ENCODE assay signal across 12 cellular contexts in the genomic region with DNA sequence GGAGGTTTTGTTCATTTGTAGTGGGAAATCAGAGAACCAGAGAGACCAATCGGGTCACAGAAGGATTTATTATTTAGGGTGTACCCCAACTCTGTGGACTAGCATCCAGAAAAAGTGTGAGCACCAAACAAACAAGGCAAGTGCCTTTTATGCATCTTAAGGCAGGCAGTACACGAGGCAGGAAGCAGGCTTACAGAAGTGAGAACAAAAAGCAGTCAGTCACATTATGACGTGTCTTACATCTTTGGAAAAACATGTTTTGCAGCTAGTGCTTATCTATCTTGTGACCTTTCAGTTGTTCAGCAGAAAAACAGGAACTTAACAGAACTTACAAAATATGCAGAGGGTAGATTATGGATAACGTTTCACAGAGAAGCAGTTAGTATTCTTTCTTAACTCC.
A peak's percentile ranks its signal among the peaks of the same experiment; 100 is the strongest.
DNase-seq lines count a peak whose midpoint lies in the region; ATAC-seq and TF ChIP-seq lines count a peak whose summit lies in the region.
"Had no signal": no experiment of that assay in that cellular context is flagged by ENCODE, and none has a peak within 500 bp of the region (broad histone marks: within the 10 kb centered on the region; RNA-seq: fewer than 3 reads in every experiment).

No MANE protein-coding gene starts in this region.

- no peaks in the 10 kb centered on the region for H3K4me1 ChIP-seq in A673 (ENCODE audit: insufficient read depth, low read length, poor library complexity, severe bottlenecking)
- H3K4me1 ChIP-seq: BE2C had no signal

- peak overlapping the region; percentile 97 for H3K27ac Mint-ChIP-seq in activated T-helper 1 cell treated with anti-CD3 and anti-CD28 coated beads, Interleukin-12 subunit alpha, Interleukin-12 subunit beta, Interleukin-2, Interleukin-4 antibody, amounts not matched to agents 30 ng/mL and 10 ng/mL and 1 ng/mL, durations not matched to agents 14 hours and 24 hours and 36 hours

- H3K4me3 Mint-ChIP-seq in activated T-helper 1 cell treated with anti-CD3 and anti-CD28 coated beads, Interleukin-12 subunit alpha, Interleukin-12 subunit beta, Interleukin-2, Interleukin-4 antibody, amounts not matched to agents 30 ng/mL and 10 ng/mL and 1 ng/mL, durations not matched to agents 14 hours and 24 hours and 36 hours: peak overlapping the region; percentile 17

- no peaks in the 10 kb centered on the region for H3K9me3 ChIP-seq in A673 (ENCODE audit: low read depth, low read length, poor library complexity, severe bottlenecking)
- H3K9me3 ChIP-seq: BE2C had no signal

- peak; percentile 97 for ATAC-seq in HG03442 (IDR thresholded peaks at IDR 0.05; ENCODE audit: unreplicated experiment)
- ATAC-seq: SK-N-SH treated with all-trans-retinoic acid at 6 μM for 48 hours had no signal

- peaks cover 18% of the 10 kb centered on the region for H3K9me3 Mint-ChIP-seq in activated T-helper 1 cell treated with anti-CD3 and anti-CD28 coated beads, Interleukin-12 subunit alpha, Interleukin-12 subunit beta, Interleukin-2, Interleukin-4 antibody, amounts not matched to agents 30 ng/mL and 10 ng/mL and 1 ng/mL, durations not matched to agents 14 hours and 24 hours and 36 hours

- H3K36me3 Mint-ChIP-seq in activated T-helper 1 cell treated with anti-CD3 and anti-CD28 coated beads, Interleukin-12 subunit alpha, Interleukin-12 subunit beta, Interleukin-2, Interleukin-4 antibody, amounts not matched to agents 30 ng/mL and 10 ng/mL and 1 ng/mL, durations not matched to agents 14 hours and 24 hours and 36 hours (ENCODE audit: low read depth): peaks cover 28% of the 10 kb centered on the region

- no TSS peak for BruUV-seq in A673 (replicated peaks; lab: Mats Ljungman, UMichigan)

- POLR2A ChIA-PET in A673 (lab: Charles Lee; ENCODE audit: low non-redundant PET): no interaction called here

- no peaks in the 10 kb centered on the region for H3K27me3 Mint-ChIP-seq in activated T-helper 1 cell treated with anti-CD3 and anti-CD28 coated beads, Interleukin-12 subunit alpha, Interleukin-12 subunit beta, Interleukin-2, Interleukin-4 antibody, amounts not matched to agents 30 ng/mL and 10 ng/mL and 1 ng/mL, durations not matched to agents 14 hours and 24 hours and 36 hours (ENCODE audit: insufficient read depth)

- no peak for TF ChIP-seq CTCF in A673 (conservative IDR thresholded peaks at IDR 0.05; ENCODE audit: low read depth, low read length)

- no peaks in the 10 kb centered on the region for H3K27me3 ChIP-seq in A673 (replicated peaks; ENCODE audit: insufficient read depth, low read depth, low read length, poor library complexity)
- H3K27me3 ChIP-seq: BE2C had no signal

- H3K27ac ChIP-seq in A673 (ENCODE audit: low read depth, low read length, poor library complexity, severe bottlenecking): no peak overlapping the region

- no peaks in the 10 kb centered on the region for H3K36me3 ChIP-seq in A673 (ENCODE audit: insufficient read depth, low read length, poor library complexity, severe bottlenecking)
- H3K36me3 ChIP-seq: BE2C had no signal

- CTCF ChIA-PET in A673 (lab: Charles Lee): no interaction called here

- peak; percentile 12 to 29 for DNase-seq in stimulated activated CD4-positive, alpha-beta T cell treated with anti-CD3 and anti-CD28 coated beads, Interleukin-4, amount 100 ng/mL, for 4 hours
- no peak for DNase-seq in stimulated activated CD4-positive, alpha-beta T cell treated with anti-CD3 and anti-CD28 coated beads, Interleukin-12 subunit alpha, Interleukin-12 subunit beta, amount 100 ng/mL, for 4 hours
- peak; percentile 35 for DNase-seq in activated T-helper 1 cell treated with anti-CD3 and anti-CD28 coated beads, Interleukin-12 subunit alpha, Interleukin-12 subunit beta, Interleukin-2, Interleukin-4 antibody, amounts not matched to agents 30 ng/mL and 10 ng/mL and 1 ng/mL, durations not matched to agents 14 hours and 24 hours and 36 hours (ENCODE audit: low spot score)
- DNase-seq in RKO (ENCODE audit: low spot score) (no peak), A673 (ENCODE audit: low spot score) (no peak), NAMALWA (ENCODE audit: low spot score) (no peak), AG08395 (ENCODE audit: low spot score) (no peak)
- DNase-seq: BE2C, glutamatergic neuron, NCI-H2171 had no signal

- peaks cover 48% of the 10 kb centered on the region for H3K4me1 Mint-ChIP-seq in activated T-helper 1 cell treated with anti-CD3 and anti-CD28 coated beads, Interleukin-12 subunit alpha, Interleukin-12 subunit beta, Interleukin-2, Interleukin-4 antibody, amounts not matched to agents 30 ng/mL and 10 ng/mL and 1 ng/mL, durations not matched to agents 14 hours and 24 hours and 36 hours (ENCODE audit: low read depth)

- intact Hi-C loops in activated T-helper 1 cell treated with anti-CD3 and anti-CD28 coated beads, Interleukin-12 subunit alpha, Interleukin-12 subunit beta, Interleukin-2, Interleukin-4 antibody, amounts not matched to agents 30 ng/mL and 10 ng/mL and 1 ng/mL, durations not matched to agents 14 hours and 24 hours and 36 hours (cut with micrococcal nuclease): loop anchor here (1.0 to 10.0 kb wide), 6 partner anchors 8 to 1665 kb away; no protein-coding TSS in a partner anchor
- intact Hi-C loops in A673 (cut with micrococcal nuclease; ENCODE audit: unreplicated experiment): no loop called here

- H3K4me3 ChIP-seq in A673 (ENCODE audit: low read depth, low read length, poor library complexity, severe bottlenecking): no peak overlapping the region

Comparison
In these comparisons a context has a peak if more than half of its experiments do, and no peak if none do; other contexts are left out.
1. DNase-seq: peak in stimulated activated CD4-positive, alpha-beta T cell treated with anti-CD3 and anti-CD28 coated beads, Interleukin-4, amount 100 ng/mL, for 4 hours (2 of 2) and activated T-helper 1 cell treated with anti-CD3 and anti-CD28 coated beads, Interleukin-12 subunit alpha, Interleukin-12 subunit beta, Interleukin-2, Interleukin-4 antibody, amounts not matched to agents 30 ng/mL and 10 ng/mL and 1 ng/mL, durations not matched to agents 14 hours and 24 hours and 36 hours (single experiment); none in stimulated activated CD4-positive, alpha-beta T cell treated with anti-CD3 and anti-CD28 coated beads, Interleukin-12 subunit alpha, Interleukin-12 subunit beta, amount 100 ng/mL, for 4 hours (single experiment), RKO (single experiment), A673 (single experiment), NAMALWA (single experiment) and AG08395 (single experiment).